27 cellular contexts compared by ENCODE assay signal in the genomic region with DNA sequence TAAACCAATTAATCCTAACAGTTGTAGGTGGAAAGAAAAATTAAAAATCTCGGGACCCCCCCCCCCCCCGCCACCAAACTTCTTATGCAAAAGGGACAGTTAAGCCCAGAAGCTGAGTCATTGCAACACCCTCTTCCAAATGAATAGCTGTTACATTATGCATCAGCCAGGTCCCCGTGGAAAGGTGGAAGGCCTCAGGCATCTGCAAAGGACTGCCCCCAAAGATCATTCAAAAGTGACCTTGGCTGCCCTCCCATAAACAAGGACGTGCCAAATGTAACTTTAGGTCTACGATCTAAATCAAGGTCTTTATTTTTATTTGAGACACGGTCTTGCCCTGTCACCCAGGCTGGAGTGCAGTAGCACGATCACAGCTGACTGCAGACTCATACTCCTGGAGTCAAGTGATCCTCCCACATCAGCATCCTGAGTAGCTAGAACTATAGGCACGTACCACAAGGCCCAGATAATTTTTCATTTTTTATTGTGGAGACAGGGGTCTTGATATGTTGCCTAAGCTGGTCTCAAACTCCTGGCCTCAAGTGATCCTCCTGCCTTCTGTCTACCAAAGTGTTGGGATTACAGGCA. TPM values are rescaled to one million over a fixed set of nuclear protein-coding genes. Genes with fewer than 3 reads are reported as not detected.
DNase-seq lines count a peak whose midpoint lies in the region; ATAC-seq and TF ChIP-seq lines count a peak whose summit lies in the region.
"Had no signal": no experiment of that assay in that cellular context is flagged by ENCODE, and none has a peak within 500 bp of the region (broad histone marks: within the 10 kb centered on the region; RNA-seq: fewer than 3 reads in every experiment).

No MANE protein-coding gene starts in this region.

- no peaks in the 10 kb centered on the region for H3K4me1 ChIP-seq in breast epithelium
- H3K4me1 ChIP-seq in mesendoderm (ENCODE audit: control insufficient read depth, low read depth, low read length) = peaks cover 9% of the 10 kb centered on the region
- no peaks in the 10 kb centered on the region for H3K4me1 ChIP-seq in thyroid gland
- H3K4me1 ChIP-seq: BE2C, SJCRH30 had no signal

- H3K23ac ChIP-seq in mesendoderm (ENCODE audit: low read length) = no peak overlapping the region

- H3K27me3 ChIP-seq in breast epithelium (no peaks in the 10 kb centered on the region), mesendoderm (ENCODE audit: insufficient read depth, low read length, poor library complexity) (no peaks in the 10 kb centered on the region), thyroid gland (no peaks in the 10 kb centered on the region)
- H3K27me3 ChIP-seq: BE2C, SJCRH30 had no signal

- no peak overlapping the region for H3K9ac ChIP-seq in mesendoderm (ENCODE audit: low read length)

- H2BK15ac ChIP-seq in mesendoderm (replicated peaks; ENCODE audit: low read depth) = no peak overlapping the region

- BruUV-seq in MCF 10A (replicated peaks; lab: Mats Ljungman, UMichigan) = no TSS peak

- no peak overlapping the region for H3K4ac ChIP-seq in mesendoderm (ENCODE audit: low read depth, low read length)

- H3K79me1 ChIP-seq in mesendoderm (ENCODE audit: low read length) = no peaks in the 10 kb centered on the region

- TF ChIP-seq CTCF in MCF 10A (IDR thresholded peaks at IDR 0.05; ENCODE audit: unreplicated experiment) (no peak), breast epithelium (IDR thresholded peaks at IDR 0.05) (no peak), VCaP (conservative IDR thresholded peaks at IDR 0.05) (no peak), thyroid gland (IDR thresholded peaks at IDR 0.05) (no peak)

- no peak overlapping the region for H3K4me2 ChIP-seq in mesendoderm (ENCODE audit: low read length)

- peak overlapping the region; percentile 39 for H3K56ac ChIP-seq in mesendoderm (ENCODE audit: low read length)

- no peak overlapping the region for H4K8ac ChIP-seq in mesendoderm (ENCODE audit: low read depth, low read length)

- H3K79me2 ChIP-seq in mesendoderm (ENCODE audit: control insufficient read depth, insufficient read depth, low read length) = no peaks in the 10 kb centered on the region

- intact Hi-C loops in MCF 10A (cut with micrococcal nuclease) = no loop called here
- intact Hi-C loops in breast epithelium (cut with DNase I; ENCODE audit: low total_unique reads) = no loop called here
- intact Hi-C loops in thyroid gland (cut with DNase I) = no loop called here

- POLR2A ChIA-PET in MCF 10A (lab: Yijun Ruan, JAX) = interaction anchor here (0.5 to 1.7 kb wide), 4 partner anchors 10 to 971 kb away, joined by 3 to 6 read pairs (median 4); no protein-coding TSS in a partner anchor

- TF ChIP-seq POLR2A in breast epithelium (IDR thresholded peaks at IDR 0.05) (no peak), thyroid gland (IDR thresholded peaks at IDR 0.05) (no peak)

- no peak overlapping the region for H2BK5ac ChIP-seq in mesendoderm (ENCODE audit: low read length)

- H2BK120ac ChIP-seq in mesendoderm (ENCODE audit: low read depth, low read length) = no peak overlapping the region

- no peak overlapping the region for H4K5ac ChIP-seq in mesendoderm (ENCODE audit: low read length)

- WGBS in mesendoderm (ENCODE audit: extremely low coverage, insufficient coverage, low lambda C conversion rate) = no CpG with 5 or more reads among the region's 8 CpGs
- WGBS in thyroid gland, 2 donors = 41 to 55% methylated on average over 8 of the region's 8 CpGs

- no peak for ATAC-seq in activated CD4-positive, CD25-positive, alpha-beta regulatory T cell treated with anti-CD3 and anti-CD28 coated beads, Interleukin-2, amount 50 U/mL, for 24 hours
- ATAC-seq in GM18867 (IDR thresholded peaks at IDR 0.05; ENCODE audit: unreplicated experiment) = no peak
- ATAC-seq in GM19455 (IDR thresholded peaks at IDR 0.05; ENCODE audit: unreplicated experiment) = no peak
- ATAC-seq: Right ventricle myocardium inferior had no signal

- H3K9me3 ChIP-seq in breast epithelium (no peaks in the 10 kb centered on the region), thyroid gland (no peaks in the 10 kb centered on the region)
- H3K9me3 ChIP-seq: BE2C, SJCRH30 had no signal

- H3K27me3 Mint-ChIP-seq in MCF 10A (ENCODE audit: insufficient read depth, unreplicated experiment) = no peaks in the 10 kb centered on the region

- H3K4me3 ChIP-seq in breast epithelium (no peak overlapping the region), mesendoderm (ENCODE audit: low read length) (no peak overlapping the region), thyroid gland (replicated peaks in 1 of 3) (no peak overlapping the region)
- H3K4me3 ChIP-seq: SJCRH30 had no signal

- H3K27ac ChIP-seq in breast epithelium (no peak overlapping the region), VCaP (peak overlapping the region; percentile 52), mesendoderm (ENCODE audit: low read depth, low read length) (no peak overlapping the region), thyroid gland (no peak overlapping the region)
- H3K27ac ChIP-seq: HL-60, SJCRH30 had no signal

- peaks cover 20% of the 10 kb centered on the region for H3K4me1 Mint-ChIP-seq in MCF 10A (ENCODE audit: insufficient read depth, unreplicated experiment)
- H3K4me1 Mint-ChIP-seq: CD14-positive monocyte; CD8-positive, alpha-beta memory T cell had no signal

- DNase-seq in MCF 10A (ENCODE audit: unreplicated experiment) = peak; percentile 27
- no peak for DNase-seq in breast epithelium (ENCODE audit: low spot score in 2 of 2)
- peak; percentile 68 for DNase-seq in mesendoderm
- no peak for DNase-seq in thyroid gland
- DNase-seq: 8988T; ACHN; BE2C; CD8-positive, alpha-beta memory T cell; DMS 273 treated with DMSO at 0.1 percent for 48 hours; DMS79; GF-D8; GOT3; HCEC 1CT; NCI-H1092 treated with DMSO at 0.1 percent for 48 hours; NCI-H1436; NCI-H187; NCI-H2171 treated with DMSO at 0.1 percent for 48 hours; NCI-H345; NCI-H510A treated with DMSO at 0.1 percent for 48 hours; SJCRH30 had no signal

- H3K36me3 Mint-ChIP-seq in MCF 10A (ENCODE audit: insufficient read depth, unreplicated experiment) = no peaks in the 10 kb centered on the region
- H3K36me3 Mint-ChIP-seq: CD14-positive monocyte; CD8-positive, alpha-beta memory T cell had no signal

- CTCF ChIA-PET in MCF 10A (lab: Yijun Ruan, JAX) = interaction anchor here (0.6 to 7.3 kb wide), 6 partner anchors 13 to 506 kb away, joined by 3 to 70 read pairs (median 6); no protein-coding TSS in a partner anchor

- H3K4me3 Mint-ChIP-seq in MCF 10A (ENCODE audit: unreplicated experiment) = no peak overlapping the region
- H3K4me3 Mint-ChIP-seq: CD14-positive monocyte; CD8-positive, alpha-beta memory T cell had no signal

- H3K18ac ChIP-seq in mesendoderm (ENCODE audit: low read length) = no peak overlapping the region

- no peak overlapping the region for H2AK5ac ChIP-seq in mesendoderm (ENCODE audit: low read length)

- H3K27ac Mint-ChIP-seq in MCF 10A (ENCODE audit: low read depth, unreplicated experiment) = peak overlapping the region; percentile 47
- H3K27ac Mint-ChIP-seq: CD8-positive, alpha-beta memory T cell had no signal

- H3K9me3 Mint-ChIP-seq in MCF 10A (ENCODE audit: unreplicated experiment) = no peaks in the 10 kb centered on the region

- H3K36me3 ChIP-seq in breast epithelium (no peaks in the 10 kb centered on the region), mesendoderm (ENCODE audit: control insufficient read depth, insufficient read depth, low read length) (no peaks in the 10 kb centered on the region), thyroid gland (no peaks in the 10 kb centered on the region)
- H3K36me3 ChIP-seq: BE2C, SJCRH30 had no signal

RNA-seq across cellular contexts. Expression of a gene that starts 22.8 kb away (rescaled TPM):
- total RNA-seq in MCF 10A (2022) (1.4 TPM in 1 of 2 replicates, not detected in the other), breast epithelium (under 1 TPM; under 0.01 to 0.29 (median 0.16) TPM), thyroid gland (1 to 10 TPM in 1 of 4 donors, under 1 TPM in 1, not detected in 2; 0.20 to 1.3 TPM)
- 2.6 TPM for polyA plus RNA-seq in mesendoderm (2013, experiment 1 of 2)
- 3.0 TPM for polyA plus RNA-seq in mesendoderm (2013, experiment 2 of 2)
- total RNA-seq: CD8-positive, alpha-beta memory T cell; Right ventricle myocardium inferior had no signal
- polyA plus RNA-seq: CD14-positive monocyte; CD8-positive, alpha-beta memory T cell had no signal

Comparison
In these comparisons a context has a peak if more than half of its experiments do, and no peak if none do; other contexts are left out.
1. DNase-seq: peak in MCF 10A (single experiment) and mesendoderm (single experiment); none in breast epithelium (0 of 2) and thyroid gland (0 of 2).